ENCODE assay signal across 24 cellular contexts in the genomic region with DNA sequence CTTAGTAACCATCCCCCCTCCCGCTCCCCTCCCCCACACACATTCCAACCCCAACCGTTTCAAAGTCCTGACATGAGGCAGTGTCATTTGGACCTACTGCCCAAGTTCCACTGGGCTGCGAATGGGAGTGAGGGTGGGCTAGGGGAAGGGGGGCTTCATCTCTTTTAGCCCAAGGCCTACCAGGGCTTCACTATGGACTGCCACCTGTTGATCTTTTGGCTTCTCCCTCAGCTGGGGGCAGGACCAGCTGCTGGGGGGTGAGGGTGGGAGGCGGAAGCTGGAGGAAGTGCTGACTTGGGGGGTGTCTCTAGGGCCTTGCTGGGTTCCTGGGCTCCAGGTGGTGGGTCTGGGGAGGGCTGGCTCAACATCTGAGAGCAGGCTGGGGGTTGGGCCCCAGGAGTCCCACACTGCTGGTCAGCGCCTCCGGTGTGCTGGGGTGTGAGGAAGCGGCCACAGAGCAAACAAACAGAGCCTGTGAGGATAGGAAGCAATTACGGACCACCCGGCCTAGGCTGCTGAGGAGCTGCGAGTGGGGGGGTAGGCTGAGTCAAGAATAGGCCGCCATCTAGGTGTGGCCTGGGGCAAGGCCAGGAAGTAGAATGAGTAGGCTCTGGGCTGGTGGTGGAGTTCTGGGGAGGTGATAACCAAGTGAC.
"Had no signal": no experiment of that assay in that cellular context is flagged by ENCODE, and none has a peak within 500 bp of the region (broad histone marks: within the 10 kb centered on the region; RNA-seq: fewer than 3 reads in every experiment).

No MANE protein-coding gene starts in this region.

- H3K36me3 ChIP-seq: cardiac muscle cell, heart left ventricle, neutrophil, ovary, right atrium auricular region, suprapubic skin, tibial nerve had no signal

- H3K27ac ChIP-seq: body of pancreas, cardiac muscle cell, heart left ventricle, neutrophil, ovary, psoas muscle, right atrium auricular region, suprapubic skin, VCaP had no signal

- DNase-seq: activated CD4-positive, alpha-beta T cell treated with anti-CD3 and anti-CD28 coated beads for 1 hour; activated CD4-positive, alpha-beta T cell treated with anti-CD3 and anti-CD28 coated beads, Interleukin-2, amount 50 U/mL, for 1 hour; activated CD8-positive, alpha-beta T cell treated with anti-CD3 and anti-CD28 coated beads, Interleukin-2, amount 10 ng/mL, durations not matched to agents 7 days and 5 days; activated gamma-delta T cell; activated naive CD4-positive, alpha-beta T cell treated with anti-CD3 and anti-CD28 coated beads, Interleukin-2, amount 50 U/mL, for 16 hours; anterior cingulate cortex; body of pancreas; cortex of kidney; heart left ventricle; kidney; naive thymus-derived CD4-positive, alpha-beta T cell; ovary; psoas muscle; stimulated activated CD4-positive, alpha-beta T cell treated with anti-CD3 and anti-CD28 coated beads, Interleukin-12 subunit alpha, Interleukin-12 subunit beta, amount 100 ng/mL, for 4 hours had no signal

- H3K4me3 ChIP-seq: body of pancreas, cardiac muscle cell, heart left ventricle, lung, ovary, psoas muscle, right atrium auricular region, suprapubic skin, tibial nerve had no signal

- H3K27ac Mint-ChIP-seq: activated CD8-positive, alpha-beta T cell treated with anti-CD3 and anti-CD28 coated beads, Interleukin-2, amount 10 ng/mL, durations not matched to agents 7 days and 5 days; activated T-helper 1 cell treated with anti-CD3 and anti-CD28 coated beads, Interleukin-12 subunit alpha, Interleukin-12 subunit beta, Interleukin-2, Interleukin-4 antibody, amounts not matched to agents 30 ng/mL and 10 ng/mL and 1 ng/mL, durations not matched to agents 14 hours and 24 hours and 36 hours; naive thymus-derived CD4-positive, alpha-beta T cell; stimulated activated naive CD8-positive, alpha-beta T cell treated with anti-CD3 and anti-CD28 coated beads, Interleukin-15, Interleukin-2, amounts not matched to agents 100 ng/mL and 50 ng/mL, for 24 hours had no signal

- ATAC-seq: activated CD8-positive, alpha-beta T cell treated with anti-CD3 and anti-CD28 coated beads, Interleukin-2, amount 10 ng/mL, durations not matched to agents 7 days and 5 days; body of pancreas; heart left ventricle; left lobe of liver; naive thymus-derived CD4-positive, alpha-beta T cell; psoas muscle had no signal

- H3K36me3 Mint-ChIP-seq: naive thymus-derived CD4-positive, alpha-beta T cell had no signal

- H3K9me3 ChIP-seq: body of pancreas, neutrophil, ovary, psoas muscle, right atrium auricular region, suprapubic skin, tibial nerve had no signal

- H3K9me3 Mint-ChIP-seq: activated T-helper 1 cell treated with anti-CD3 and anti-CD28 coated beads, Interleukin-12 subunit alpha, Interleukin-12 subunit beta, Interleukin-2, Interleukin-4 antibody, amounts not matched to agents 30 ng/mL and 10 ng/mL and 1 ng/mL, durations not matched to agents 14 hours and 24 hours and 36 hours; naive thymus-derived CD4-positive, alpha-beta T cell; stimulated activated naive CD8-positive, alpha-beta T cell treated with anti-CD3 and anti-CD28 coated beads, Interleukin-15, Interleukin-2, amounts not matched to agents 100 ng/mL and 50 ng/mL, for 24 hours had no signal

- H3K27me3 ChIP-seq: body of pancreas, cardiac muscle cell, ovary, right atrium auricular region, suprapubic skin had no signal

- H3K4me1 ChIP-seq: body of pancreas, psoas muscle, right atrium auricular region, suprapubic skin had no signal
